ENCODE assay signal across 16 cellular contexts in genomic region chr14:56592746-56593544, GRCh38.
"Had no signal": no experiment of that assay in that cellular context is flagged by ENCODE, and none has a peak within 500 bp of the region (broad histone marks: within the 10 kb centered on the region; RNA-seq: fewer than 3 reads in every experiment).

No MANE protein-coding gene starts in this region.

- DNase-seq: activated CD4-positive, alpha-beta T cell treated with anti-CD3 and anti-CD28 coated beads for 36 hours; activated CD8-positive, alpha-beta memory T cell treated with anti-CD3 and anti-CD28 coated beads, Interleukin-2, amount 50 U/mL, for 48 hours; activated CD8-positive, alpha-beta T cell treated with anti-CD3 and anti-CD28 coated beads, Interleukin-2, amount 10 ng/mL, durations not matched to agents 7 days and 5 days; activated naive CD4-positive, alpha-beta T cell; activated naive CD8-positive, alpha-beta T cell treated with anti-CD3 and anti-CD28 coated beads, Interleukin-2, amount 50 U/mL, for 24 hours; effector CD8-positive, alpha-beta T cell; gastrocnemius medialis; midbrain; naive B cell; posterior cingulate gyrus; right cardiac atrium; small intestine; WERI-Rb-1 had no signal

- H3K4me3 ChIP-seq: ascending aorta, gastrocnemius medialis, lung, vagina had no signal

- H3K9me3 ChIP-seq: ascending aorta, gastrocnemius medialis, vagina had no signal

- H3K27me3 ChIP-seq: ascending aorta, gastrocnemius medialis, vagina had no signal

- H3K27ac ChIP-seq: ascending aorta, gastrocnemius medialis, vagina, WERI-Rb-1 had no signal

- H3K4me1 ChIP-seq: ascending aorta, gastrocnemius medialis, vagina had no signal
